In the genomic region with DNA sequence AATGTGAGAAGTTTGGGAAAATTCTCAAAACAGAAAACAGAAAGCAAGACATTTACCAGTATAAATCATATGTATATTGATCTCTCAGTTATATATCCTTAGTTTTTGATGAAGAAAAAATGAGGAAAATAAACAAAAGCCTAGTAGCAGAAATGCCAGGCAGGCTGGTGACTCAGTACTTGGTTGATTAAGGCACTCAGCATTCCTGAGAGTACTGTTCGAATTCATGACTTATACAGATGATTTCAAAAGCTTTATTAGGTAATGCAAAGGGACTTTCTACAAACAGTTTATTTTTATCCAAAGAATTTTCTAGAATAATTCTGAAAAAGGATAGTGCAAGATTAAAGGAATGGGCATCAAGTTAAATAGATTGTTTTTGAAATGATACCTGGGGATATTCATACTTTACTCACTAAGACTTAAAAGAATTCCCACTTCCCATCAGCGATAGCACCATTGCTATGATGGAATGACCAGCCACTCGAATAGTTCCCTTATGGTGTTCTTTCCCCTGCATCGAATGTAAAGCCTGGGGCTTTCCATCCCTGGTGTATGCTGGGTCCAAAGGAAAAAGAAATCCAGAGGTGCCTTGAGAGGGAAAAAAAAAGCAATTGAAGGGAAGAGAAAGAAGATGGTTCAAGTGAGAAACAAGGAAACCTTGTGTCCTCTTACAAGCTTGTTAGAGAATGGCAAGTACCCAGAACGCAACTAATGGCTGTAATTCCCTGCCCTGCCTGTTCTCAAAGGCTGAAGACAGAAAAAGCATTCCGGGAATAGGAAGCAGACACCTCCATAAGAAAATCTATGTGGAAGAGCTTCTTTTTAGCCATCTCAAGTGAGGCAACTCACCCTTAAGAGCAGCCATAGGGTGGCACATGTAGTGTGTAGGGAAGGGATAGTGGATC, we compare ENCODE assay signal across 14 cellular contexts.
DNase-seq lines count a peak whose midpoint lies in the region; ATAC-seq and TF ChIP-seq lines count a peak whose summit lies in the region.
"Had no signal": no experiment of that assay in that cellular context is flagged by ENCODE, and none has a peak within 500 bp of the region (broad histone marks: within the 10 kb centered on the region; RNA-seq: fewer than 3 reads in every experiment).

No MANE protein-coding gene starts in this region.

- no peaks in the 10 kb centered on the region for H3K9me3 ChIP-seq in left lung
- H3K9me3 ChIP-seq: BLaER1, upper lobe of right lung had no signal

- no peaks in the 10 kb centered on the region for H3K36me3 Mint-ChIP-seq in activated T-helper 1 cell treated with anti-CD3 and anti-CD28 coated beads, Interleukin-12 subunit alpha, Interleukin-12 subunit beta, Interleukin-2, Interleukin-4 antibody, amounts not matched to agents 30 ng/mL and 10 ng/mL and 1 ng/mL, durations not matched to agents 14 hours and 24 hours and 36 hours (ENCODE audit: low read depth)
- H3K36me3 Mint-ChIP-seq: T-cell had no signal

- TF ChIP-seq CTCF in choroid plexus epithelial cell (conservative IDR thresholded peaks at IDR 0.05; ENCODE audit: low read depth, low read length) (no peak), left lung (IDR thresholded peaks at IDR 0.05) (no peak)

- H3K36me3 ChIP-seq in left lung = no peaks in the 10 kb centered on the region
- H3K36me3 ChIP-seq: BLaER1, upper lobe of right lung had no signal

- H3K4me3 Mint-ChIP-seq in activated T-helper 1 cell treated with anti-CD3 and anti-CD28 coated beads, Interleukin-12 subunit alpha, Interleukin-12 subunit beta, Interleukin-2, Interleukin-4 antibody, amounts not matched to agents 30 ng/mL and 10 ng/mL and 1 ng/mL, durations not matched to agents 14 hours and 24 hours and 36 hours = no peak overlapping the region
- H3K4me3 Mint-ChIP-seq: T-cell had no signal

- DNase-seq in AG08396 (ENCODE audit: low spot score) (peak; percentile 66), LHCN-M2 (ENCODE audit: low read depth) (peak; percentile 85), choroid plexus epithelial cell (ENCODE audit: low read depth) (peak; percentile 94), left lung (no peak), DMS153 treated with DMSO at 0.1 percent for 48 hours (lab: John Stamatoyannopoulos, UW; ENCODE audit: unreplicated experiment) (no peak), activated gamma-delta T cell (lab: John Stamatoyannopoulos, UW) (no peak)
- no peak for DNase-seq in activated T-helper 1 cell treated with anti-CD3 and anti-CD28 coated beads, Interleukin-12 subunit alpha, Interleukin-12 subunit beta, Interleukin-2, Interleukin-4 antibody, amounts not matched to agents 30 ng/mL and 10 ng/mL and 1 ng/mL, durations not matched to agents 14 hours and 24 hours and 36 hours (ENCODE audit: low spot score)
- DNase-seq: activated naive CD4-positive, alpha-beta T cell treated with Interleukin-2 at 50 U/mL for 16 hours; NCI-H82; T-cell; upper lobe of right lung had no signal

- H3K27ac ChIP-seq in left lung = no peak overlapping the region
- H3K27ac ChIP-seq: BLaER1, upper lobe of right lung had no signal

- no peak overlapping the region for H3K4me3 ChIP-seq in choroid plexus epithelial cell (ENCODE audit: low read depth, low read length)
- H3K4me3 ChIP-seq in left lung = no peak overlapping the region
- H3K4me3 ChIP-seq: BLaER1, upper lobe of right lung had no signal

- H3K4me1 Mint-ChIP-seq in activated T-helper 1 cell treated with anti-CD3 and anti-CD28 coated beads, Interleukin-12 subunit alpha, Interleukin-12 subunit beta, Interleukin-2, Interleukin-4 antibody, amounts not matched to agents 30 ng/mL and 10 ng/mL and 1 ng/mL, durations not matched to agents 14 hours and 24 hours and 36 hours (ENCODE audit: low read depth) = no peaks in the 10 kb centered on the region
- H3K4me1 Mint-ChIP-seq: T-cell had no signal

- H3K4me1 ChIP-seq in left lung = no peaks in the 10 kb centered on the region
- H3K4me1 ChIP-seq: BLaER1, upper lobe of right lung had no signal

- H3K27ac Mint-ChIP-seq in activated T-helper 1 cell treated with anti-CD3 and anti-CD28 coated beads, Interleukin-12 subunit alpha, Interleukin-12 subunit beta, Interleukin-2, Interleukin-4 antibody, amounts not matched to agents 30 ng/mL and 10 ng/mL and 1 ng/mL, durations not matched to agents 14 hours and 24 hours and 36 hours = no peak overlapping the region
- H3K27ac Mint-ChIP-seq: T-cell had no signal

- peak; percentile 83 for ATAC-seq in left lung
- no peak for ATAC-seq in GM19455 (IDR thresholded peaks at IDR 0.05; ENCODE audit: unreplicated experiment)
- ATAC-seq: sciatic nerve, T-cell, upper lobe of right lung had no signal

- intact Hi-C loops in left lung (cut with DNase I) = no loop called here
- intact Hi-C loops in activated T-helper 1 cell treated with anti-CD3 and anti-CD28 coated beads, Interleukin-12 subunit alpha, Interleukin-12 subunit beta, Interleukin-2, Interleukin-4 antibody, amounts not matched to agents 30 ng/mL and 10 ng/mL and 1 ng/mL, durations not matched to agents 14 hours and 24 hours and 36 hours (cut with micrococcal nuclease) = no loop called here

- H3K27me3 ChIP-seq in left lung = no peaks in the 10 kb centered on the region
- H3K27me3 ChIP-seq: BLaER1, upper lobe of right lung had no signal

- no peaks in the 10 kb centered on the region for H3K27me3 Mint-ChIP-seq in activated T-helper 1 cell treated with anti-CD3 and anti-CD28 coated beads, Interleukin-12 subunit alpha, Interleukin-12 subunit beta, Interleukin-2, Interleukin-4 antibody, amounts not matched to agents 30 ng/mL and 10 ng/mL and 1 ng/mL, durations not matched to agents 14 hours and 24 hours and 36 hours (ENCODE audit: insufficient read depth)

- H3K9me3 Mint-ChIP-seq in activated T-helper 1 cell treated with anti-CD3 and anti-CD28 coated beads, Interleukin-12 subunit alpha, Interleukin-12 subunit beta, Interleukin-2, Interleukin-4 antibody, amounts not matched to agents 30 ng/mL and 10 ng/mL and 1 ng/mL, durations not matched to agents 14 hours and 24 hours and 36 hours = no peaks in the 10 kb centered on the region
- H3K9me3 Mint-ChIP-seq: T-cell had no signal

Comparison
In these comparisons a context has a peak if more than half of its experiments do, and no peak if none do; other contexts are left out.
1. DNase-seq: peak in AG08396 (single experiment), LHCN-M2 (single experiment) and choroid plexus epithelial cell (single experiment); none in left lung (0 of 2), activated T-helper 1 cell treated with anti-CD3 and anti-CD28 coated beads, Interleukin-12 subunit alpha, Interleukin-12 subunit beta, Interleukin-2, Interleukin-4 antibody, amounts not matched to agents 30 ng/mL and 10 ng/mL and 1 ng/mL, durations not matched to agents 14 hours and 24 hours and 36 hours (single experiment), DMS153 treated with DMSO at 0.1 percent for 48 hours (single experiment) and activated gamma-delta T cell (single experiment).